ENCODE assay signal across 21 cellular contexts in the genomic region with DNA sequence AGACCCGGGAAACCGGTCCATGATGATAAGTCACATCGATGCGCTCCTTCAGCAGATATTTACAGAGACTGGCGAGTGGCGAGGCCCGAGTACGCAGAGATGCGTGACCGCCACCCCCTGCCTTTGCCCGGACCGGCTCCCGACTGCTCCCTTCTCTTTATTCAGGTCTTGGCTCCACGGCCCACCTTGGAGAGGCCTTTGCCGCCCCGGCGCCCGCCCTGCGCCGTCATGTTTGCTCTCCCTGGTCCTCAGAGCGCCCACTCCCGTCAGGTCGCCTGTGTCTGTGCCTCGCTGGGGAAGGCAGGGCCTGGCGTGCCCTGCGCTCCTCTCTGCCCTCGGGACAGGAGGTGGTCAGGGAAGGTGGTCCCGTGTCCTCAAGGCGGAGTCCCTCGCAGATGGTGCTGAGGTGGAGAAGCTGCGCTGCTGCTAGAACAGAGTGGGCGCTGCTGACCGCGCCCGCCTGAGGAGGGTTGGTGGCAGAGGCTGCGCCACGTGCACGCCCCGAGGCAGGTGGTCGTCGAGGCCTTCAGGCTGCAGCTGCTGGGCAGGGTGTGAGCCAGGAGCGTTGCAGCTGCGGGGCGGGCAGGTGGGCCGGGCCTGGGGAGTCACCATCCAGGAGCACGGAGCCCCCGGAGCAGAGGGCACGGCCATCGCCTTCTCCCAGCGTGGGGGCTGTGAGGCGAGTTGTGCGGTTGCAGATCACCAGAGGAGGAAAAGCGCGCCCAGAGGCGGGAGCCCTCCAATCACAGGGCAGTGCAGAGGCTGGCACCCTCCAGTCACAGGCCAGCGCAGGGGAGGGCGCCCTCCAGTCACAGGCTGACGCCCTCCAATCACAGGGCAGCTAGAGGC.
"Had no signal": no experiment of that assay in that cellular context is flagged by ENCODE, and none has a peak within 500 bp of the region (broad histone marks: within the 10 kb centered on the region; RNA-seq: fewer than 3 reads in every experiment).

No MANE protein-coding gene starts in this region.

- H3K4me1 Mint-ChIP-seq: activated naive CD8-positive, alpha-beta T cell treated with anti-CD3 and anti-CD28 coated beads, Interleukin-2, amount 50 U/mL, for 24 hours had no signal

- H3K27me3 ChIP-seq: body of pancreas, cardiac muscle cell, stomach had no signal

- H3K27me3 Mint-ChIP-seq: activated naive CD8-positive, alpha-beta T cell treated with anti-CD3 and anti-CD28 coated beads, Interleukin-2, amount 50 U/mL, for 24 hours; dendritic cell treated with granulocyte-macrophage colony-stimulating factor and Interleukin-4, amounts not matched to agents 40 ng/mL and 50 ng/mL, for 4 days; natural killer cell treated with Interleukin-12 subunit alpha and Interleukin-12 subunit beta and Interleukin-15 and Interleukin-18, amount 100 ng/mL, for 72 hours had no signal

- H3K9me3 ChIP-seq: body of pancreas, prostate gland, stomach had no signal

- H3K4me1 ChIP-seq: body of pancreas, prostate gland, stomach had no signal

- DNase-seq: activated CD4-positive, alpha-beta T cell treated with anti-CD3 and anti-CD28 coated beads for 4 hours; activated CD4-positive, alpha-beta T cell treated with anti-CD3 and anti-CD28 coated beads, Interleukin-2, amount 50 U/mL, for 48 hours; activated CD4-positive, CD25-positive, alpha-beta regulatory T cell; activated gamma-delta T cell; activated naive CD4-positive, alpha-beta T cell treated with anti-CD3 and anti-CD28 coated beads, Interleukin-2, amount 50 U/mL, for 16 hours; activated naive CD8-positive, alpha-beta T cell treated with anti-CD3 and anti-CD28 coated beads, Interleukin-2, amount 50 U/mL, for 24 hours; body of pancreas; effector CD8-positive, alpha-beta T cell; foreskin melanocyte; kidney; midbrain; stimulated activated CD4-positive, alpha-beta T cell treated with anti-CD3 and anti-CD28 coated beads, Interleukin-12 subunit alpha, Interleukin-12 subunit beta, amount 100 ng/mL, for 4 hours; stimulated activated CD4-positive, alpha-beta T cell treated with anti-CD3 and anti-CD28 coated beads, Interleukin-4, amount 100 ng/mL, for 4 hours; stomach; T-helper 1 cell; trophoblast cell had no signal

- H3K4me3 Mint-ChIP-seq: activated naive CD8-positive, alpha-beta T cell treated with anti-CD3 and anti-CD28 coated beads, Interleukin-2, amount 50 U/mL, for 24 hours; activated T-helper 1 cell treated with anti-CD3 and anti-CD28 coated beads, Interleukin-12 subunit alpha, Interleukin-12 subunit beta, Interleukin-2, Interleukin-4 antibody, amounts not matched to agents 30 ng/mL and 10 ng/mL and 1 ng/mL, durations not matched to agents 14 hours and 24 hours and 36 hours; dendritic cell treated with granulocyte-macrophage colony-stimulating factor and Interleukin-4, amounts not matched to agents 40 ng/mL and 50 ng/mL, for 4 days; natural killer cell treated with Interleukin-12 subunit alpha and Interleukin-12 subunit beta and Interleukin-15 and Interleukin-18, amount 100 ng/mL, for 72 hours had no signal

- H3K4me3 ChIP-seq: body of pancreas, cardiac muscle cell, prostate gland, stomach had no signal

- H3K27ac ChIP-seq: body of pancreas, cardiac muscle cell, prostate gland, stomach had no signal

- H3K9me3 Mint-ChIP-seq: activated naive CD8-positive, alpha-beta T cell treated with anti-CD3 and anti-CD28 coated beads, Interleukin-2, amount 50 U/mL, for 24 hours; activated T-helper 1 cell treated with anti-CD3 and anti-CD28 coated beads, Interleukin-12 subunit alpha, Interleukin-12 subunit beta, Interleukin-2, Interleukin-4 antibody, amounts not matched to agents 30 ng/mL and 10 ng/mL and 1 ng/mL, durations not matched to agents 14 hours and 24 hours and 36 hours; dendritic cell treated with granulocyte-macrophage colony-stimulating factor and Interleukin-4, amounts not matched to agents 40 ng/mL and 50 ng/mL, for 4 days; natural killer cell treated with Interleukin-12 subunit alpha and Interleukin-12 subunit beta and Interleukin-15 and Interleukin-18, amount 100 ng/mL, for 72 hours had no signal

- H3K36me3 Mint-ChIP-seq: natural killer cell treated with Interleukin-12 subunit alpha and Interleukin-12 subunit beta and Interleukin-15 and Interleukin-18, amount 100 ng/mL, for 72 hours had no signal

- ATAC-seq: body of pancreas had no signal

- H3K27ac Mint-ChIP-seq: activated naive CD8-positive, alpha-beta T cell treated with anti-CD3 and anti-CD28 coated beads, Interleukin-2, amount 50 U/mL, for 24 hours; activated T-helper 1 cell treated with anti-CD3 and anti-CD28 coated beads, Interleukin-12 subunit alpha, Interleukin-12 subunit beta, Interleukin-2, Interleukin-4 antibody, amounts not matched to agents 30 ng/mL and 10 ng/mL and 1 ng/mL, durations not matched to agents 14 hours and 24 hours and 36 hours; dendritic cell treated with granulocyte-macrophage colony-stimulating factor and Interleukin-4, amounts not matched to agents 40 ng/mL and 50 ng/mL, for 4 days; natural killer cell treated with Interleukin-12 subunit alpha and Interleukin-12 subunit beta and Interleukin-15 and Interleukin-18, amount 100 ng/mL, for 72 hours had no signal

- H3K36me3 ChIP-seq: prostate gland had no signal
